ENCODE assay signal across 8 cellular contexts in genomic region chr7:50632561-50633413, GRCh38.
DNase-seq lines count a peak whose midpoint lies in the region; ATAC-seq and TF ChIP-seq lines count a peak whose summit lies in the region.

No MANE protein-coding gene starts in this region.

- ATAC-seq in GM18517 (IDR thresholded peaks at IDR 0.05; ENCODE audit: unreplicated experiment) (peak; percentile 86), HG03064 (IDR thresholded peaks at IDR 0.05; ENCODE audit: low read depth, unreplicated experiment) (peak; percentile 85)

- peak; percentile 87 for TF ChIP-seq CTCF in fibroblast of the aortic adventitia (IDR thresholded peaks at IDR 0.05; ENCODE audit: insufficient read depth, low read length)
- peak; percentile 82 for TF ChIP-seq CTCF in retinal pigment epithelial cell (conservative IDR thresholded peaks at IDR 0.05; ENCODE audit: low read depth, low read length)

- DNase-seq in Ammon's horn (ENCODE audit: low spot score) (peak; percentile 35), NT2/D1 (ENCODE audit: low read depth, low spot score) (peak; percentile 72), activated T-cell treated with anti-CD3 and anti-CD28 coated beads for 4 hours (peak; percentile 50), fibroblast of the aortic adventitia (ENCODE audit: low read depth) (peak; percentile 40), retinal pigment epithelial cell (ENCODE audit: low read depth) (no peak), DMS79 treated with DMSO at 0.1 percent for 48 hours (lab: John Stamatoyannopoulos, UW) (no peak)

- H3K4me3 ChIP-seq in NT2/D1 (ENCODE audit: insufficient read length, low read depth), result no peak overlapping the region
- H3K4me3 ChIP-seq in fibroblast of the aortic adventitia (ENCODE audit: low read depth, low read length), result no peak overlapping the region
- H3K4me3 ChIP-seq in retinal pigment epithelial cell (ENCODE audit: low read length), result no peak overlapping the region

- H3K36me3 ChIP-seq in NT2/D1 (ENCODE audit: insufficient read depth, insufficient read length, low read length), result peaks cover 7% of the 10 kb centered on the region

- no peak overlapping the region for H3K9ac ChIP-seq in NT2/D1 (ENCODE audit: insufficient read length, low read depth)

- no peaks in the 10 kb centered on the region for H3K27me3 ChIP-seq in NT2/D1 (ENCODE audit: insufficient read depth, insufficient read length)

- peaks cover 15% of the 10 kb centered on the region for H3K4me1 ChIP-seq in NT2/D1 (ENCODE audit: insufficient read depth, insufficient read length)

- H3K9me3 ChIP-seq in NT2/D1 (ENCODE audit: insufficient read depth, low read length), result peaks cover 5% of the 10 kb centered on the region

Comparison
In these comparisons a context has a peak if more than half of its experiments do, and no peak if none do; other contexts are left out.
1. DNase-seq: peak in Ammon's horn (single experiment), NT2/D1 (single experiment), activated T-cell treated with anti-CD3 and anti-CD28 coated beads for 4 hours (single experiment) and fibroblast of the aortic adventitia (single experiment); none in retinal pigment epithelial cell (single experiment) and DMS79 treated with DMSO at 0.1 percent for 48 hours (single experiment).